ENCODE assay signal across 7 cellular contexts in genomic region chr5:132820162-132820754, GRCh38. TPM values are rescaled to one million over a fixed set of nuclear protein-coding genes. Genes with fewer than 3 reads are reported as not detected.
DNase-seq lines count a peak whose midpoint lies in the region; ATAC-seq, FAIRE-seq and TF ChIP-seq lines count a peak whose summit lies in the region.

No MANE protein-coding gene starts in this region.

- H3K9ac ChIP-seq in mammary epithelial cell (ENCODE audit: insufficient read depth, low read length), result no peak overlapping the region

- no peaks in the 10 kb centered on the region for H3K9me3 ChIP-seq in mammary epithelial cell (replicated peaks; ENCODE audit: insufficient read depth, low read length)

- H3K27me3 Mint-ChIP-seq in WTC11 (ENCODE audit: low read depth), result peaks cover 66% of the 10 kb centered on the region

- TF ChIP-seq CTCF in WTC11 (IDR thresholded peaks at IDR 0.05), result peak; percentile 98
- TF ChIP-seq CTCF in mammary epithelial cell (conservative IDR thresholded peaks at IDR 0.05 in 1 of 2, IDR thresholded peaks at IDR 0.05 in 1 of 2; ENCODE audit: extremely low read depth in 1 of 2, insufficient read depth in 1 of 2, low read depth in 1 of 2, low read length in 2 of 2), result peak; percentile 76 to 93

- dilution Hi-C loops in mammary epithelial cell (cut with HindIII; ENCODE audit: low sequenced_read_pairs), result loop anchor here (5.0 kb wide), 1 partner anchor 48 kb away; no protein-coding TSS in a partner anchor

- H3K4me2 ChIP-seq in mammary epithelial cell (ENCODE audit: insufficient read depth, low read depth, low read length), result peak overlapping the region; percentile 58

- FAIRE-seq in islet of Langerhans (lab: Jason Lieb, UNC), result peak; percentile 75

- CTCF ChIA-PET in WTC11 (lab: Charles Lee), result interaction anchor here (0.6 to 5.3 kb wide), 54 partner anchors 9 to 841 kb away, joined by 3 to 101 read pairs (median 5); partner anchors contain the start of genes CCNI2, GDF9, HSPA4 and KIF3A
- CTCF ChIA-PET in mammary epithelial cell (lab: Charles Lee; ENCODE audit: low non-redundant PET), result interaction anchor here (0.6 to 1.1 kb wide), 4 partner anchors 46 to 85 kb away, joined by 4 to 16 read pairs (median 10); no protein-coding TSS in a partner anchor

- in situ Hi-C loops in mammary epithelial cell (cut with MboI; ENCODE audit: low sequenced_read_pairs in 2 of 2), result loop anchor here in 1 of 2 donors (10.0 kb wide), 1 partner anchor 295 kb away; no protein-coding TSS in a partner anchor

- ATAC-seq in GM18499 (IDR thresholded peaks at IDR 0.05; ENCODE audit: insufficient read depth, unreplicated experiment), result peak; percentile 78
- ATAC-seq in HG03064 (IDR thresholded peaks at IDR 0.05; ENCODE audit: low read depth, unreplicated experiment), result peak; percentile 75
- ATAC-seq in WTC11, result peak; percentile 55

- H3K79me2 ChIP-seq in mammary epithelial cell (ENCODE audit: insufficient read depth, low read length), result no peaks in the 10 kb centered on the region

- 30% methylated on average over 14 of the region's 15 CpGs for WGBS in mammary epithelial cell (ENCODE audit: low coverage, missing lambda C conversion rate)

- no peak overlapping the region for H3K27ac ChIP-seq in mammary epithelial cell (ENCODE audit: insufficient read depth, low read depth, low read length)

- DNase-seq in NCI-H2171 treated with DMSO at 0.1 percent for 48 hours (lab: John Stamatoyannopoulos, UW) (peak; percentile 53), WTC11 (ENCODE audit: low spot score) (peak; percentile 97), mammary epithelial cell (peak; percentile 72)
- peak; percentile 86 to 87 for DNase-seq in stimulated activated CD4-positive, alpha-beta T cell treated with anti-CD3 and anti-CD28 coated beads, Interleukin-15, amount 100 ng/mL, for 48 hours (ENCODE audit: low read depth in 2 of 2)

- peak overlapping the region; percentile 73 for H2AFZ ChIP-seq in mammary epithelial cell (ENCODE audit: low read depth, low read length)

- POLR2A ChIA-PET in WTC11 (lab: Charles Lee), result interaction anchor here (0.6 to 1.2 kb wide), 6 partner anchors 13 to 143 kb away, joined by 3 to 5 read pairs (median 4); partner anchors contain the start of genes CCNI2, GDF9 and UQCRQ

- no peak overlapping the region for H3K4me3 ChIP-seq in mammary epithelial cell (replicated peaks in 1 of 3; ENCODE audit: insufficient read depth in 1 of 3, low read depth in 2 of 3, low read length in 3 of 3)

- H3K36me3 ChIP-seq in mammary epithelial cell (ENCODE audit: insufficient read depth, low read length), result no peaks in the 10 kb centered on the region

- H3K36me3 Mint-ChIP-seq in WTC11, result no peaks in the 10 kb centered on the region

- H3K4me1 ChIP-seq in mammary epithelial cell (ENCODE audit: insufficient read depth, low read length), result peaks cover 3% of the 10 kb centered on the region

- no peak overlapping the region for H3K27ac Mint-ChIP-seq in WTC11

- H3K27me3 ChIP-seq in mammary epithelial cell (ENCODE audit: insufficient read depth, low read length), result no peaks in the 10 kb centered on the region

- H3K9me3 Mint-ChIP-seq in WTC11, result no peaks in the 10 kb centered on the region

- peaks cover 18% of the 10 kb centered on the region for H3K4me1 Mint-ChIP-seq in WTC11

- no TSS peak for BruUV-seq in mammary epithelial cell (replicated peaks; lab: Mats Ljungman, UMichigan)

- intact Hi-C loops in mammary epithelial cell (cut with micrococcal nuclease), result loop anchor here (1.0 to 5.0 kb wide), 8 partner anchors 43 to 433 kb away; partner anchors contain the start of genes KIF3A and SEPTIN8

- H4K20me1 ChIP-seq in mammary epithelial cell (ENCODE audit: insufficient read depth, low read length), result no peaks in the 10 kb centered on the region

- H3K4me3 Mint-ChIP-seq in WTC11, result no peak overlapping the region

TF ChIP-seq in WTC11, 78 proteins besides CTCF, POLR2A, EP300 and RAD21:
- TF ChIP-seq GTF2I (CRISPR knock-in tag; conservative IDR thresholded peaks at IDR 0.05) (0 out of 2 replicates have a peak, but pooled peaks have one; percentile 50), CREB1 (CRISPR knock-in tag; IDR thresholded peaks at IDR 0.05) (no peak), ZNF532 (CRISPR knock-in tag; IDR thresholded peaks at IDR 0.05; ENCODE audit: borderline replicate concordance) (no peak)
TF ChIP-seq in WTC11: peak in this region for 1.

RNA-seq across cellular contexts. Expression of gene SOWAHA, which starts 7.2 kb away (rescaled TPM):
- total RNA-seq in WTC11 (2021) (0.11 to 0.25 TPM (median 0.16 TPM) in 3 replicates), mammary epithelial cell (not detected)
- 0.07 TPM for polyA plus RNA-seq in mammary epithelial cell
- not detected for polyA minus RNA-seq in mammary epithelial cell

RNA-seq across cellular contexts. Expression of gene SHROOM1, which starts 10.2 kb away (rescaled TPM):
- total RNA-seq in WTC11 (2021) (7.9 to 8.1 TPM (median 8.0 TPM) in 3 replicates), mammary epithelial cell (10 to 100 TPM in 1 of 2 donors, 1 to 10 TPM in 1; 4.7 to 13.0 TPM)
- polyA plus RNA-seq in mammary epithelial cell, result 5.7 TPM
- polyA minus RNA-seq in mammary epithelial cell, result 0.31 TPM

RNA-seq across cellular contexts. Expression of gene SEPTIN8, which starts 43.2 kb away (rescaled TPM):
- 35.8 to 43.3 TPM (median 38.1 TPM) in 3 replicates for total RNA-seq in WTC11 (2021)
- 10 to 100 TPM; 41.0 to 57.5 TPM for total RNA-seq in mammary epithelial cell
- polyA plus RNA-seq in mammary epithelial cell, result 46.4 TPM
- 69.7 TPM for polyA minus RNA-seq in mammary epithelial cell

RNA-seq across cellular contexts. Expression of gene GDF9, which starts 46.0 kb away (rescaled TPM):
- total RNA-seq in WTC11 (2021) (0.34 to 0.42 TPM (median 0.37 TPM) in 3 replicates), mammary epithelial cell (under 1 TPM; 0.50 to 0.66 TPM)
- polyA plus RNA-seq in mammary epithelial cell, result 0.25 TPM
- not detected for polyA minus RNA-seq in mammary epithelial cell

RNA-seq across cellular contexts. Expression of gene UQCRQ, which starts 46.2 kb away (rescaled TPM):
- total RNA-seq in WTC11 (2021) (244 to 256 TPM (median 244 TPM) in 3 replicates), mammary epithelial cell (100 to 1,000 TPM in 1 of 2 donors, 10 to 100 TPM in 1; 45.3 to 461 TPM)
- 192 TPM for polyA plus RNA-seq in mammary epithelial cell
- 19.3 TPM for polyA minus RNA-seq in mammary epithelial cell
